Comparison of ENCODE assay signal across 16 cellular contexts in the genomic region with DNA sequence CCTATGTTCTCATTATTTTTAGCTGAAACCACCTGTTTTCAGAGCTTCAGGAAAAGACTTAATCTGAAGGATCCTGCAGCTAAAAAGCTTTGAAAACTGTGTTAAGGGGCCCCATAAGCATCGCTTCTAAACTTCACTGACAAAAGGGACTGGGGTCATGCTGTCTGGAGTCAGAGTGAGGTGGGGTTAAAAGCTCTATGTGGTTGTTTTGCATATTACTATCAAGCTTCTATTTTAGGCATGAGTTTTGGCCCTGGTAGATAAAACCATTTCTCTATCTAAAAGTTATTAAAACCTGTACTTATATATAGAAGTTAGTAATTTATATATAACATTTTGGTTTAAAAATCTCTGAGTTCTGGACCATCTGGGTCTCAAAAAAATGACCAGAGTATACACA. TPM values are rescaled to one million over a fixed set of nuclear protein-coding genes. Genes with fewer than 3 reads are reported as not detected.
A peak's percentile ranks its signal among the peaks of the same experiment; 100 is the strongest.
DNase-seq lines count a peak whose midpoint lies in the region; ATAC-seq and TF ChIP-seq lines count a peak whose summit lies in the region.
"Had no signal": no experiment of that assay in that cellular context is flagged by ENCODE, and none has a peak within 500 bp of the region (broad histone marks: within the 10 kb centered on the region; RNA-seq: fewer than 3 reads in every experiment).

No MANE protein-coding gene starts in this region.

- no peaks in the 10 kb centered on the region for H3K9me3 Mint-ChIP-seq in activated naive CD4-positive, alpha-beta T cell treated with anti-CD3 and anti-CD28 coated beads, Interleukin-2, amount 50 U/mL, for 24 hours
- no peaks in the 10 kb centered on the region for H3K9me3 Mint-ChIP-seq in activated naive CD4-positive, alpha-beta T cell treated with anti-CD3 and anti-CD28 coated beads, Interleukin-2, amount 10 ng/mL, durations not matched to agents 7 days and 5 days
- H3K9me3 Mint-ChIP-seq in Calu3 (ENCODE audit: low read depth, unreplicated experiment): no peaks in the 10 kb centered on the region
- H3K9me3 Mint-ChIP-seq in naive B cell: peaks cover 0 to 2% (median 0%) of the 10 kb centered on the region in 7 donors
- H3K9me3 Mint-ChIP-seq: CD4-positive, alpha-beta memory T cell; IgD-negative memory B cell had no signal

- no peaks in the 10 kb centered on the region for H3K4me1 Mint-ChIP-seq in activated naive CD4-positive, alpha-beta T cell treated with anti-CD3 and anti-CD28 coated beads, Interleukin-2, amount 50 U/mL, for 24 hours
- no peaks in the 10 kb centered on the region for H3K4me1 Mint-ChIP-seq in activated naive CD4-positive, alpha-beta T cell treated with anti-CD3 and anti-CD28 coated beads, Interleukin-2, amount 10 ng/mL, durations not matched to agents 7 days and 5 days
- H3K4me1 Mint-ChIP-seq in Calu3 (ENCODE audit: low read depth, unreplicated experiment) (peaks cover 19% of the 10 kb centered on the region), naive B cell (peaks cover 8 to 11% (median 10%) of the 10 kb centered on the region in 3 donors)

- H3K79me2 ChIP-seq in OCI-LY7 (ENCODE audit: insufficient read depth, low read depth, low read length): peaks cover 7% of the 10 kb centered on the region; the same call in 1 of the 2 replicates

- peaks cover 10% of the 10 kb centered on the region for H3K36me3 Mint-ChIP-seq in activated naive CD4-positive, alpha-beta T cell treated with anti-CD3 and anti-CD28 coated beads, Interleukin-2, amount 50 U/mL, for 24 hours
- H3K36me3 Mint-ChIP-seq in activated naive CD4-positive, alpha-beta T cell treated with anti-CD3 and anti-CD28 coated beads, Interleukin-2, amount 10 ng/mL, durations not matched to agents 7 days and 5 days: peaks cover 44% of the 10 kb centered on the region
- H3K36me3 Mint-ChIP-seq in Calu3 (ENCODE audit: insufficient read depth, unreplicated experiment) (peaks cover 38% of the 10 kb centered on the region), naive B cell (peaks cover 8 to 17% of the 10 kb centered on the region in 2 donors)

- H2AFZ ChIP-seq in OCI-LY7 (ENCODE audit: low read length): no peak overlapping the region

- H4K20me1 ChIP-seq in OCI-LY7 (ENCODE audit: insufficient read depth, low read length): no peaks in the 10 kb centered on the region

- H3K4me3 Mint-ChIP-seq in activated naive CD4-positive, alpha-beta T cell treated with anti-CD3 and anti-CD28 coated beads, Interleukin-2, amount 50 U/mL, for 24 hours: no peak overlapping the region
- H3K4me3 Mint-ChIP-seq in activated naive CD4-positive, alpha-beta T cell treated with anti-CD3 and anti-CD28 coated beads, Interleukin-2, amount 10 ng/mL, durations not matched to agents 7 days and 5 days: no peak overlapping the region
- H3K4me3 Mint-ChIP-seq in Calu3 (ENCODE audit: low read depth, unreplicated experiment): no peak overlapping the region
- no peak overlapping the region for H3K4me3 Mint-ChIP-seq in naive B cell
- H3K4me3 Mint-ChIP-seq: CD4-positive, alpha-beta memory T cell; IgD-negative memory B cell had no signal

- ATAC-seq in naive B cell (ENCODE audit: low read depth in 2 of 2) (peak in 1 of 2 donors; percentile 21), GM21619 (IDR thresholded peaks at IDR 0.05; ENCODE audit: unreplicated experiment) (no peak), GM18867 (IDR thresholded peaks at IDR 0.05; ENCODE audit: unreplicated experiment) (no peak)

- H3K9me3 ChIP-seq in OCI-LY7 (ENCODE audit: low read length): no peaks in the 10 kb centered on the region
- H3K9me3 ChIP-seq: HAP-1 had no signal

- intact Hi-C loops in Calu3 (cut with micrococcal nuclease; ENCODE audit: unreplicated experiment) (no loop called here), OCI-LY7 (cut with micrococcal nuclease; ENCODE audit: unreplicated experiment) (no loop called here)

- POLR2A ChIA-PET in OCI-LY7 (lab: Charles Lee): interaction anchor here (0.6 to 2.4 kb wide), 5 partner anchors 20 to 141 kb away, joined by 3 to 8 read pairs (median 4); no protein-coding TSS in a partner anchor

- H3K4me2 ChIP-seq in OCI-LY7 (ENCODE audit: low read length): peak overlapping the region; percentile 42

- peak overlapping the region; percentile 27 for H3K27ac ChIP-seq in OCI-LY7 (ENCODE audit: low read depth, low read length, poor library complexity, severe bottlenecking)

- TF ChIP-seq CTCF in Calu3 (IDR thresholded peaks at IDR 0.05; ENCODE audit: unreplicated experiment) (no peak), OCI-LY7 (conservative IDR thresholded peaks at IDR 0.05; ENCODE audit: low read length) (no peak)

- CTCF ChIA-PET in activated naive CD4-positive, alpha-beta T cell treated with anti-CD3 and anti-CD28 coated beads, Interleukin-2, amount 10 ng/mL, durations not matched to agents 7 days and 5 days (lab: Charles Lee): no interaction called here
- CTCF ChIA-PET in Calu3 (lab: Charles Lee): interaction anchor here (0.5 to 1.9 kb wide), 2 partner anchors 11 to 774 kb away, joined by 3 to 4 read pairs; no protein-coding TSS in a partner anchor
- CTCF ChIA-PET in OCI-LY7 (lab: Charles Lee; ENCODE audit: unreplicated experiment): interaction anchor here (0.9 kb wide), 1 partner anchor 25 kb away, joined by 3 read pairs; no protein-coding TSS in a partner anchor

- no peak overlapping the region for H3K4me3 ChIP-seq in OCI-LY7 (ENCODE audit: low read depth, low read length, poor library complexity, severe bottlenecking)
- H3K4me3 ChIP-seq: HAP-1 had no signal

- H3K4me1 ChIP-seq in OCI-LY7 (ENCODE audit: insufficient read depth, low read length, poor library complexity, severe bottlenecking): peaks cover 38% of the 10 kb centered on the region
- H3K4me1 ChIP-seq: HAP-1 had no signal

- no peaks in the 10 kb centered on the region for H3K27me3 Mint-ChIP-seq in activated naive CD4-positive, alpha-beta T cell treated with anti-CD3 and anti-CD28 coated beads, Interleukin-2, amount 50 U/mL, for 24 hours
- H3K27me3 Mint-ChIP-seq in activated naive CD4-positive, alpha-beta T cell treated with anti-CD3 and anti-CD28 coated beads, Interleukin-2, amount 10 ng/mL, durations not matched to agents 7 days and 5 days: no peaks in the 10 kb centered on the region
- H3K27me3 Mint-ChIP-seq in Calu3 (ENCODE audit: unreplicated experiment): no peaks in the 10 kb centered on the region
- H3K27me3 Mint-ChIP-seq in naive B cell: no peaks in the 10 kb centered on the region
- H3K27me3 Mint-ChIP-seq: CD4-positive, alpha-beta memory T cell; IgD-negative memory B cell had no signal

- BruUV-seq in Calu3 (replicated peaks; lab: Mats Ljungman, UMichigan) (no TSS peak), OCI-LY7 (replicated peaks; lab: Mats Ljungman, UMichigan) (no TSS peak)

- peak overlapping the region; percentile 69 for H3K27ac Mint-ChIP-seq in activated naive CD4-positive, alpha-beta T cell treated with anti-CD3 and anti-CD28 coated beads, Interleukin-2, amount 50 U/mL, for 24 hours
- no peak overlapping the region for H3K27ac Mint-ChIP-seq in activated naive CD4-positive, alpha-beta T cell treated with anti-CD3 and anti-CD28 coated beads, Interleukin-2, amount 10 ng/mL, durations not matched to agents 7 days and 5 days
- H3K27ac Mint-ChIP-seq in Calu3 (ENCODE audit: unreplicated experiment) (peak overlapping the region; percentile 1), naive B cell (peak overlapping the region in 4 of 6 donors; percentile 5 to 73 (median 32))

- no peak for DNase-seq in activated naive CD4-positive, alpha-beta T cell treated with anti-CD3 and anti-CD28 coated beads, Interleukin-2, amount 10 ng/mL, durations not matched to agents 7 days and 5 days
- DNase-seq in Calu3: no peak
- DNase-seq in OCI-LY7 (ENCODE audit: low spot score): peak; percentile 37
- DNase-seq in naive B cell: no peak
- DNase-seq in AG08395 (ENCODE audit: low spot score): no peak
- DNase-seq: 8988T; C1 segment of cervical spinal cord; CD4-positive, alpha-beta memory T cell; COR-L47; DND-41; GDM1 had no signal

- peaks cover 88% of the 10 kb centered on the region for H3K36me3 ChIP-seq in OCI-LY7 (ENCODE audit: insufficient read depth, low read length)

- no peaks in the 10 kb centered on the region for H3K9me2 ChIP-seq in OCI-LY7 (ENCODE audit: insufficient read depth, low read length)

RNA-seq across cellular contexts. Expression of gene GPR160, which starts 45.5 kb away (rescaled TPM):
- 48.6 and 53.8 TPM in 2 replicates for total RNA-seq in Calu3 (2022)
- 90.5 and 108 TPM in 2 replicates for total RNA-seq in OCI-LY7 (2014; rRNA removed; shearing (Covaris generic))
- total RNA-seq in OCI-LY7 (2022): 115 and 117 TPM in 2 replicates
- polyA plus RNA-seq in naive B cell (ENCODE audit: low read depth in 6 of 6): 10 to 100 TPM; 49.4 to 92.1 (median 65.5) TPM
